7 cellular contexts compared by ENCODE assay signal in genomic region chr4:178598672-178599071, GRCh38.
"Had no signal": no experiment of that assay in that cellular context is flagged by ENCODE, and none has a peak within 500 bp of the region (broad histone marks: within the 10 kb centered on the region; RNA-seq: fewer than 3 reads in every experiment).

No MANE protein-coding gene starts in this region.

- ATAC-seq: GM23338 had no signal

- H3K27me3 Mint-ChIP-seq: IgD-negative memory B cell had no signal

- H3K4me3 ChIP-seq: GM23338 had no signal

- H3K27ac Mint-ChIP-seq: GM23338, H9, HFFc6, IgD-negative memory B cell had no signal

- H3K27ac ChIP-seq: HL-60 had no signal

- H3K36me3 Mint-ChIP-seq: IgD-negative memory B cell had no signal

- DNase-seq: H9, HCEC 1CT, HFFc6, KBM-7 had no signal

- H3K9me3 Mint-ChIP-seq: GM23338, H9 had no signal

- H3K4me1 Mint-ChIP-seq: IgD-negative memory B cell had no signal

- H3K4me3 Mint-ChIP-seq: GM23338, H9, HFFc6, IgD-negative memory B cell had no signal
